In genomic region chr5:159734366-159734765, GRCh38 we compare ENCODE assay signal across 1 cellular context.
TF ChIP-seq lines count a peak whose summit lies in the region.

No MANE protein-coding gene starts in this region.

TF ChIP-seq in GM12878, 131 proteins besides CTCF, POLR2A, EP300 and RAD21 (continued from another document):
- no peak for TF ChIP-seq PKNOX1 (IDR thresholded peaks at IDR 0.05)
- TF ChIP-seq PBX3 (IDR thresholded peaks at IDR 0.05; ENCODE audit: insufficient replicate concordance, low read depth, low read length), result no peak
- no peak for TF ChIP-seq NR2C2 (IDR thresholded peaks at IDR 0.05; ENCODE audit: borderline replicate concordance, control insufficient read depth, insufficient read length, low read depth)
- TF ChIP-seq MXI1 (IDR thresholded peaks at IDR 0.05; ENCODE audit: low read depth, low read length), result no peak
- TF ChIP-seq RELA (IDR thresholded peaks at IDR 0.05; ENCODE audit: borderline replicate concordance, partially characterized antibody), result no peak
- no peak for TF ChIP-seq SMAD5 (IDR thresholded peaks at IDR 0.05; ENCODE audit: low read depth)
- TF ChIP-seq IKZF2 (IDR thresholded peaks at IDR 0.05), result no peak
- TF ChIP-seq NFYA (IDR thresholded peaks at IDR 0.05; ENCODE audit: borderline replicate concordance, low read depth, low read length), result no peak
- TF ChIP-seq HDAC2 (IDR thresholded peaks at IDR 0.05), result no peak
- no peak for TF ChIP-seq ATF2 (IDR thresholded peaks at IDR 0.05; ENCODE audit: low read length)
- no peak for TF ChIP-seq RB1 (IDR thresholded peaks at IDR 0.05; ENCODE audit: borderline replicate concordance)
- TF ChIP-seq E2F8 (IDR thresholded peaks at IDR 0.05; ENCODE audit: low read depth, partially characterized antibody), result no peak
- TF ChIP-seq ZBTB33 (IDR thresholded peaks at IDR 0.05), result no peak
- no peak for TF ChIP-seq NKRF (conservative IDR thresholded peaks at IDR 0.05)
